2 cellular contexts compared by ENCODE assay signal in genomic region chr2:115364078-115364477, GRCh38.
TF ChIP-seq lines count a peak whose summit lies in the region.

No MANE protein-coding gene starts in this region.

TF ChIP-seq in GM23338, 12 proteins besides CTCF, POLR2A, EP300 and RAD21 (continued from another document):
- TF ChIP-seq, protein P1, sequence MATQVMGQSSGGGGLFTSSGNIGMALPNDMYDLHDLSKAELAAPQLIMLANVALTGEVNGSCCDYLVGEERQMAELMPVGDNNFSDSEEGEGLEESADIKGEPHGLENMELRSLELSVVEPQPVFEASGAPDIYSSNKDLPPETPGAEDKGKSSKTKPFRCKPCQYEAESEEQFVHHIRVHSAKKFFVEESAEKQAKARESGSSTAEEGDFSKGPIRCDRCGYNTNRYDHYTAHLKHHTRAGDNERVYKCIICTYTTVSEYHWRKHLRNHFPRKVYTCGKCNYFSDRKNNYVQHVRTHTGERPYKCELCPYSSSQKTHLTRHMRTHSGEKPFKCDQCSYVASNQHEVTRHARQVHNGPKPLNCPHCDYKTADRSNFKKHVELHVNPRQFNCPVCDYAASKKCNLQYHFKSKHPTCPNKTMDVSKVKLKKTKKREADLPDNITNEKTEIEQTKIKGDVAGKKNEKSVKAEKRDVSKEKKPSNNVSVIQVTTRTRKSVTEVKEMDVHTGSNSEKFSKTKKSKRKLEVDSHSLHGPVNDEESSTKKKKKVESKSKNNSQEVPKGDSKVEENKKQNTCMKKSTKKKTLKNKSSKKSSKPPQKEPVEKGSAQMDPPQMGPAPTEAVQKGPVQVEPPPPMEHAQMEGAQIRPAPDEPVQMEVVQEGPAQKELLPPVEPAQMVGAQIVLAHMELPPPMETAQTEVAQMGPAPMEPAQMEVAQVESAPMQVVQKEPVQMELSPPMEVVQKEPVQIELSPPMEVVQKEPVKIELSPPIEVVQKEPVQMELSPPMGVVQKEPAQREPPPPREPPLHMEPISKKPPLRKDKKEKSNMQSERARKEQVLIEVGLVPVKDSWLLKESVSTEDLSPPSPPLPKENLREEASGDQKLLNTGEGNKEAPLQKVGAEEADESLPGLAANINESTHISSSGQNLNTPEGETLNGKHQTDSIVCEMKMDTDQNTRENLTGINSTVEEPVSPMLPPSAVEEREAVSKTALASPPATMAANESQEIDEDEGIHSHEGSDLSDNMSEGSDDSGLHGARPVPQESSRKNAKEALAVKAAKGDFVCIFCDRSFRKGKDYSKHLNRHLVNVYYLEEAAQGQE (IDR thresholded peaks at IDR 0.05; ENCODE audit: unreplicated experiment): no peak
- TF ChIP-seq POLR2AphosphoS5 (IDR thresholded peaks at IDR 0.05; ENCODE audit: low read depth) (no peak), NANOG (IDR thresholded peaks at IDR 0.05; ENCODE audit: borderline replicate concordance) (no peak), ZNF114 (CRISPR knock-in tag; IDR thresholded peaks at IDR 0.05) (no peak), STAT1 (IDR thresholded peaks at IDR 0.05; ENCODE audit: unreplicated experiment) (no peak), EZH2 (IDR thresholded peaks at IDR 0.05; ENCODE audit: low read depth, unreplicated experiment) (no peak)
- TF ChIP-seq, protein P2, sequence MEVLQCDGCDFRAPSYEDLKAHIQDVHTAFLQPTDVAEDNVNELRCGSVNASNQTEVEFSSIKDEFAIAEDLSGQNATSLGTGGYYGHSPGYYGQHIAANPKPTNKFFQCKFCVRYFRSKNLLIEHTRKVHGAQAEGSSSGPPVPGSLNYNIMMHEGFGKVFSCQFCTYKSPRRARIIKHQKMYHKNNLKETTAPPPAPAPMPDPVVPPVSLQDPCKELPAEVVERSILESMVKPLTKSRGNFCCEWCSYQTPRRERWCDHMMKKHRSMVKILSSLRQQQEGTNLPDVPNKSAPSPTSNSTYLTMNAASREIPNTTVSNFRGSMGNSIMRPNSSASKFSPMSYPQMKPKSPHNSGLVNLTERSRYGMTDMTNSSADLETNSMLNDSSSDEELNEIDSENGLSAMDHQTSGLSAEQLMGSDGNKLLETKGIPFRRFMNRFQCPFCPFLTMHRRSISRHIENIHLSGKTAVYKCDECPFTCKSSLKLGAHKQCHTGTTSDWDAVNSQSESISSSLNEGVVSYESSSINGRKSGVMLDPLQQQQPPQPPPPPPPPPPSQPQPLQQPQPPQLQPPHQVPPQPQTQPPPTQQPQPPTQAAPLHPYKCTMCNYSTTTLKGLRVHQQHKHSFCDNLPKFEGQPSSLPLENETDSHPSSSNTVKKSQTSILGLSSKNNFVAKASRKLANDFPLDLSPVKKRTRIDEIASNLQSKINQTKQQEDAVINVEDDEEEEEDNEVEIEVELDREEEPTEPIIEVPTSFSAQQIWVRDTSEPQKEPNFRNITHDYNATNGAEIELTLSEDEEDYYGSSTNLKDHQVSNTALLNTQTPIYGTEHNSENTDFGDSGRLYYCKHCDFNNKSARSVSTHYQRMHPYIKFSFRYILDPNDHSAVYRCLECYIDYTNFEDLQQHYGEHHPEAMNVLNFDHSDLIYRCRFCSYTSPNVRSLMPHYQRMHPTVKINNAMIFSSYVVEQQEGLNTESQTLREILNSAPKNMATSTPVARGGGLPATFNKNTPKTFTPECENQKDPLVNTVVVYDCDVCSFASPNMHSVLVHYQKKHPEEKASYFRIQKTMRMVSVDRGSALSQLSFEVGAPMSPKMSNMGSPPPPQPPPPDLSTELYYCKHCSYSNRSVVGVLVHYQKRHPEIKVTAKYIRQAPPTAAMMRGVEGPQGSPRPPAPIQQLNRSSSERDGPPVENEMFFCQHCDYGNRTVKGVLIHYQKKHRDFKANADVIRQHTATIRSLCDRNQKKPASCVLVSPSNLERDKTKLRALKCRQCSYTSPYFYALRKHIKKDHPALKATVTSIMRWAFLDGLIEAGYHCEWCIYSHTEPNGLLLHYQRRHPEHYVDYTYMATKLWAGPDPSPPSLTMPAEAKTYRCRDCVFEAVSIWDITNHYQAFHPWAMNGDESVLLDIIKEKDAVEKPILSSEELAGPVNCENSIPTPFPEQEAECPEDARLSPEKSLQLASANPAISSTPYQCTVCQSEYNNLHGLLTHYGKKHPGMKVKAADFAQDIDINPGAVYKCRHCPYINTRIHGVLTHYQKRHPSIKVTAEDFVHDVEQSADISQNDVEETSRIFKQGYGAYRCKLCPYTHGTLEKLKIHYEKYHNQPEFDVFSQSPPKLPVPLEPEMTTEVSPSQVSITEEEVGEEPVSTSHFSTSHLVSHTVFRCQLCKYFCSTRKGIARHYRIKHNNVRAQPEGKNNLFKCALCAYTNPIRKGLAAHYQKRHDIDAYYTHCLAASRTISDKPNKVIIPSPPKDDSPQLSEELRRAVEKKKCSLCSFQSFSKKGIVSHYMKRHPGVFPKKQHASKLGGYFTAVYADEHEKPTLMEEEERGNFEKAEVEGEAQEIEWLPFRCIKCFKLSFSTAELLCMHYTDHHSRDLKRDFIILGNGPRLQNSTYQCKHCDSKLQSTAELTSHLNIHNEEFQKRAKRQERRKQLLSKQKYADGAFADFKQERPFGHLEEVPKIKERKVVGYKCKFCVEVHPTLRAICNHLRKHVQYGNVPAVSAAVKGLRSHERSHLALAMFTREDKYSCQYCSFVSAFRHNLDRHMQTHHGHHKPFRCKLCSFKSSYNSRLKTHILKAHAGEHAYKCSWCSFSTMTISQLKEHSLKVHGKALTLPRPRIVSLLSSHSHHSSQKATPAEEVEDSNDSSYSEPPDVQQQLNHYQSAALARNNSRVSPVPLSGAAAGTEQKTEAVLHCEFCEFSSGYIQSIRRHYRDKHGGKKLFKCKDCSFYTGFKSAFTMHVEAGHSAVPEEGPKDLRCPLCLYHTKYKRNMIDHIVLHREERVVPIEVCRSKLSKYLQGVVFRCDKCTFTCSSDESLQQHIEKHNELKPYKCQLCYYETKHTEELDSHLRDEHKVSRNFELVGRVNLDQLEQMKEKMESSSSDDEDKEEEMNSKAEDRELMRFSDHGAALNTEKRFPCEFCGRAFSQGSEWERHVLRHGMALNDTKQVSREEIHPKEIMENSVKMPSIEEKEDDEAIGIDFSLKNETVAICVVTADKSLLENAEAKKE (CRISPR knock-in tag; IDR thresholded peaks at IDR 0.05): no peak; the same call in 1 of the 2 replicates

TF ChIP-seq in WTC11, 78 proteins besides CTCF, POLR2A, EP300 and RAD21 (continued from another document):
- TF ChIP-seq, protein P3, sequence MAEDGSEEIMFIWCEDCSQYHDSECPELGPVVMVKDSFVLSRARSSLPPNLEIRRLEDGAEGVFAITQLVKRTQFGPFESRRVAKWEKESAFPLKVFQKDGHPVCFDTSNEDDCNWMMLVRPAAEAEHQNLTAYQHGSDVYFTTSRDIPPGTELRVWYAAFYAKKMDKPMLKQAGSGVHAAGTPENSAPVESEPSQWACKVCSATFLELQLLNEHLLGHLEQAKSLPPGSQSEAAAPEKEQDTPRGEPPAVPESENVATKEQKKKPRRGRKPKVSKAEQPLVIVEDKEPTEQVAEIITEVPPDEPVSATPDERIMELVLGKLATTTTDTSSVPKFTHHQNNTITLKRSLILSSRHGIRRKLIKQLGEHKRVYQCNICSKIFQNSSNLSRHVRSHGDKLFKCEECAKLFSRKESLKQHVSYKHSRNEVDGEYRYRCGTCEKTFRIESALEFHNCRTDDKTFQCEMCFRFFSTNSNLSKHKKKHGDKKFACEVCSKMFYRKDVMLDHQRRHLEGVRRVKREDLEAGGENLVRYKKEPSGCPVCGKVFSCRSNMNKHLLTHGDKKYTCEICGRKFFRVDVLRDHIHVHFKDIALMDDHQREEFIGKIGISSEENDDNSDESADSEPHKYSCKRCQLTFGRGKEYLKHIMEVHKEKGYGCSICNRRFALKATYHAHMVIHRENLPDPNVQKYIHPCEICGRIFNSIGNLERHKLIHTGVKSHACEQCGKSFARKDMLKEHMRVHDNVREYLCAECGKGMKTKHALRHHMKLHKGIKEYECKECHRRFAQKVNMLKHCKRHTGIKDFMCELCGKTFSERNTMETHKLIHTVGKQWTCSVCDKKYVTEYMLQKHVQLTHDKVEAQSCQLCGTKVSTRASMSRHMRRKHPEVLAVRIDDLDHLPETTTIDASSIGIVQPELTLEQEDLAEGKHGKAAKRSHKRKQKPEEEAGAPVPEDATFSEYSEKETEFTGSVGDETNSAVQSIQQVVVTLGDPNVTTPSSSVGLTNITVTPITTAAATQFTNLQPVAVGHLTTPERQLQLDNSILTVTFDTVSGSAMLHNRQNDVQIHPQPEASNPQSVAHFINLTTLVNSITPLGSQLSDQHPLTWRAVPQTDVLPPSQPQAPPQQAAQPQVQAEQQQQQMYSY (CRISPR knock-in tag; IDR thresholded peaks at IDR 0.05): no peak
- no peak for TF ChIP-seq NFE2L1 (CRISPR knock-in tag; IDR thresholded peaks at IDR 0.05)
- TF ChIP-seq ATF6 (CRISPR knock-in tag; IDR thresholded peaks at IDR 0.05): no peak
- TF ChIP-seq JAZF1 (CRISPR knock-in tag; IDR thresholded peaks at IDR 0.05): no peak
- TF ChIP-seq, protein P4, sequence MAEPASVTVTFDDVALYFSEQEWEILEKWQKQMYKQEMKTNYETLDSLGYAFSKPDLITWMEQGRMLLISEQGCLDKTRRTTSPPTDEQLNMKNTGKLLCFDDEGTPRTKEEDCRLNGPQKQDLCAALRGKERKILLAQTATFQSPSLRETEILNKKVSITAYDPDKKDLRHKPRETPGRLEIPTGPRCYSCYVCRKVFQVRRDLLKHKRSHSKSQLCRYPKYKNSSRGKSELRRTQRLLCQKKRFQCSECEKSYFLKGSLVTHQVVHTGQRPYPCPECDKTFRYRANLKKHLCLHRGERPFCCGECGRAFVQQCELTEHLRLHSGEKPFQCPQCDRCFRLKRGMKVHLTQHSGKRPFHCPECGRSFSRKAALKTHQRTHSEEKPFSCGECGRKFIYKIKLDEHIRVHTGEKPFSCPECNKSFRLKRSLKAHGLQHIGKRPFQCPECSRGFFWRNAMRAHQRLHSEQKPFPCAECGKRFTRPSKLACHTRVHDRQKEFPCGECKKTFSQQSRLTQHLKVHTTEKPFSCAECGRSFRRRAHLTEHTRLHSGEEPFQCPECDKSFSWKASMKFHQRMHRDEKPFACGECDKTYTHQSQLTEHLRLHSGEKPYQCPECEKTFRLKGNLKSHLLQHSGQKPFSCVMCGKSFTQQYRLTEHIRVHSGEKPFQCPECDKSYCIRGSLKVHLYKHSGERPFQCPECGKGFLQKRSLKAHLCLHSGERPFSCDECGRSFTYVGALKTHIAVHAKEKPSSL (CRISPR knock-in tag; conservative IDR thresholded peaks at IDR 0.05): no peak
- TF ChIP-seq, protein P5, sequence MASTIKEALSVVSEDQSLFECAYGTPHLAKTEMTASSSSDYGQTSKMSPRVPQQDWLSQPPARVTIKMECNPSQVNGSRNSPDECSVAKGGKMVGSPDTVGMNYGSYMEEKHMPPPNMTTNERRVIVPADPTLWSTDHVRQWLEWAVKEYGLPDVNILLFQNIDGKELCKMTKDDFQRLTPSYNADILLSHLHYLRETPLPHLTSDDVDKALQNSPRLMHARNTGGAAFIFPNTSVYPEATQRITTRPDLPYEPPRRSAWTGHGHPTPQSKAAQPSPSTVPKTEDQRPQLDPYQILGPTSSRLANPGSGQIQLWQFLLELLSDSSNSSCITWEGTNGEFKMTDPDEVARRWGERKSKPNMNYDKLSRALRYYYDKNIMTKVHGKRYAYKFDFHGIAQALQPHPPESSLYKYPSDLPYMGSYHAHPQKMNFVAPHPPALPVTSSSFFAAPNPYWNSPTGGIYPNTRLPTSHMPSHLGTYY (CRISPR knock-in tag; IDR thresholded peaks at IDR 0.05): no peak
- no peak for TF ChIP-seq NR3C1 (CRISPR knock-in tag; conservative IDR thresholded peaks at IDR 0.05; ENCODE audit: low read depth)
- TF ChIP-seq ARID4B (CRISPR knock-in tag; IDR thresholded peaks at IDR 0.05; ENCODE audit: borderline replicate concordance): no peak
- no peak for TF ChIP-seq TP53 (CRISPR knock-in tag; IDR thresholded peaks at IDR 0.05)
- no peak for TF ChIP-seq FOXK1 (CRISPR knock-in tag; IDR thresholded peaks at IDR 0.05)
